Comparison of ENCODE assay signal across 26 cellular contexts in genomic region chr5:30498972-30499371, GRCh38.
"Had no signal": no experiment of that assay in that cellular context is flagged by ENCODE, and none has a peak within 500 bp of the region (broad histone marks: within the 10 kb centered on the region; RNA-seq: fewer than 3 reads in every experiment).

No MANE protein-coding gene starts in this region.

- H3K4me1 ChIP-seq: esophagus squamous epithelium, gastrocnemius medialis, heart right ventricle, left lung, lower lobe of right lung had no signal

- DNase-seq: effector CD8-positive, alpha-beta T cell; effector memory CD8-positive, alpha-beta T cell; endodermal cell; erythroblast; esophagus squamous epithelium; foreskin fibroblast; foreskin melanocyte; gastrocnemius medialis; glutamatergic neuron; head of caudate nucleus; heart right ventricle; hippocampal formation; left cardiac atrium; left ventricle myocardium superior; lower lobe of right lung; mesendoderm; midbrain; naive B cell had no signal

- H3K27me3 ChIP-seq: esophagus squamous epithelium, gastrocnemius medialis, heart right ventricle, left lung had no signal

- H3K4me3 ChIP-seq: coronary artery, esophagus squamous epithelium, gastrocnemius medialis, heart right ventricle, left lung, lower lobe of right lung had no signal

- ATAC-seq: effector memory CD8-positive, alpha-beta T cell; esophagus mucosa; gastrocnemius medialis; heart right ventricle; left cardiac atrium; left lung; left ventricle myocardium superior; lower lobe of right lung had no signal

- FAIRE-seq: colon, endometrium, islet of Langerhans, keratinocyte had no signal

- H3K27ac ChIP-seq: coronary artery, epithelial cell of prostate, esophagus squamous epithelium, gastrocnemius medialis, heart right ventricle, left lung, lower lobe of right lung had no signal

- H3K9me3 ChIP-seq: gastrocnemius medialis, left lung, lower lobe of right lung had no signal

- H3K36me3 ChIP-seq: esophagus squamous epithelium, gastrocnemius medialis, heart right ventricle, left lung, lower lobe of right lung had no signal
